In the genomic region with DNA sequence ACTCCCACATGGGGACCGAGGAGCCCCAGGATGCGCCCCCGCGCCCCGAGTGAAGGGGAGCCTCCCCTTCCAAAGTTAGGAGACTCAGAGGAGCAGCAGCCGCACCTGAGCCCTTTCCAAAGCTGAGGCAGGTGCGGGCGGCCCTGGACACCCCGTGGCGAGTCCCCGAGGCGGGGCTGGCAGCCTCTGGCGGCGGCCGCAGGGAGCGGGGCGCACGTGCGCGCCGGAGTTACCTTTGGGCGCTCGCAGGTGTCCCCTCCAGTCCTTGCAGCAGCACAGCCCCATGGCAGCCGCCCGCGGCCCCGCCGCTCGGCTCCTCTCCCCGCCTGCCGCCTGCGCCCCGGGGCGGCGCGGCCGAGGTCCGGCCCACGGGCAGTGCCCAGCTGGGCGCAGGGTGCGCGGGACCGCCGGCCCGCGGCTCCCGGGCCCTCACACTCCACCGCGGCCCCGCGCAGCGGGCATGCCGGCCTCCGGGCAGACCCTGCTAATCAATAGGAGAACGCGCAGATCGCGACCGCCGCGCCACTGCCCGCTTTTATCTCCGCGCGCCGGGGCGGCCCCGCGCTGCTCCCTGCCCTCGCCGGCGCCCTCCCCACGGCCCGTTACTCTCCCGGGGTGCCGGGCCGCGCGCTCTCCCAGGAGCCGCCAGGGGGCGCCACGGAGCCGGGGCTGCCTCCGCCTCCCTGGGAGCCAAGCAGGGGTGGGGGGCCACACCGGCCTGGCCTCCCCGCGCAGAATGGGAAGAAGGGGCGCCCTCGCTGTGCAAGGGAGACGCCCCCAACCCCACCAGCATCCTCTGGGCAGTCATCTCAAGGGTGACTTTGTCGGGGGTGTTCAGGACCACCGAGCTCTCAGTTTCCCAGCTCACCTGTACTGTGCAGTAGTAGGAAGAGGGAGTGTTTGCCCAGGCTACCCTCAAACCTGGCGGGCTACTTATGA, we compare ENCODE assay signal across 8 cellular contexts.
DNase-seq lines count a peak whose midpoint lies in the region; ATAC-seq, FAIRE-seq and TF ChIP-seq lines count a peak whose summit lies in the region.

No MANE protein-coding gene starts in this region.

- peak in 1 of 2 experiments; percentile 29; a peak in 1 of 5 replicates for TF ChIP-seq RAD21 in A549 (conservative IDR thresholded peaks at IDR 0.05 in 1 of 2, IDR thresholded peaks at IDR 0.05 in 1 of 2)

- peak overlapping the region; percentile 50 for H3K4me3 ChIP-seq in A549
- no peak overlapping the region for H3K4me3 ChIP-seq in GM12875 (ENCODE audit: low read depth, low read length)
- H3K4me3 ChIP-seq in WI38 (ENCODE audit: low read depth, low read length) = peak overlapping the region; percentile 62
- H3K4me3 ChIP-seq in right atrium auricular region = peak overlapping the region; percentile 38 to 52
- H3K4me3 ChIP-seq in skin epidermis = peak overlapping the region; percentile 23 to 43 (median 34)

- H3K4me2 ChIP-seq in A549 = peak overlapping the region; percentile 91

- no peak for FAIRE-seq in A549 (lab: Jason Lieb, UNC)

- H3K27ac ChIP-seq in A549 (peak overlapping the region; percentile 48 to 80; a peak in 5 of 6 replicates), right atrium auricular region (no peak overlapping the region), skin epidermis (no peak overlapping the region)

- no peak for TF ChIP-seq POLR2A in A549 (IDR thresholded peaks at IDR 0.05; ENCODE audit: low read length)

- TF ChIP-seq CTCF in A549 (IDR thresholded peaks at IDR 0.05) (peak; percentile 72), GM12875 (IDR thresholded peaks at IDR 0.05; ENCODE audit: borderline replicate concordance, insufficient read depth, low read depth, low read length) (peak; percentile 66), WI38 (IDR thresholded peaks at IDR 0.05; ENCODE audit: low read depth, low read length) (peak; percentile 60), right atrium auricular region (IDR thresholded peaks at IDR 0.05) (peak in 1 of 2 donors; percentile 60)

- no peaks in the 10 kb centered on the region for H3K27me3 ChIP-seq in right atrium auricular region

- DNase-seq in A549 (ENCODE audit: low read depth in 1 of 2, low spot score in 1 of 2) (peak; percentile 29 to 43), right atrium auricular region (ENCODE audit: low spot score) (no peak), NCI-H526 treated with DMSO at 0.1 percent for 48 hours (lab: John Stamatoyannopoulos, UW) (no peak), NCI-H187 (lab: John Stamatoyannopoulos, UW) (no peak), NCI-H446 treated with DMSO at 0.1 percent for 48 hours (lab: John Stamatoyannopoulos, UW) (no peak)

- no peaks in the 10 kb centered on the region for H3K36me3 ChIP-seq in right atrium auricular region

- 0 out of 3 replicates have a peak, but pooled peaks cover 3% of the 10 kb centered on the region for H3K4me1 ChIP-seq in A549
- H3K4me1 ChIP-seq in right atrium auricular region = peaks cover 0 to 12% of the 10 kb centered on the region in 2 donors

- ATAC-seq in A549 = peak; percentile 75 to 87

- WGBS in A549 (ENCODE audit: missing lambda C conversion rate) = 34% methylated on average over 7 of the region's 93 CpGs

- POLR2A ChIA-PET in A549 (lab: Yijun Ruan, JAX) = no interaction called here

- H3K9me3 ChIP-seq in A549 (no peaks in the 10 kb centered on the region), right atrium auricular region (no peaks in the 10 kb centered on the region)

- no peak for TF ChIP-seq EP300 in A549 (IDR thresholded peaks at IDR 0.05)

- CTCF ChIA-PET in A549 (lab: Yijun Ruan, JAX) = interaction anchor here (0.5 to 3.4 kb wide), 34 partner anchors 9 to 184 kb away, joined by 3 to 26 read pairs (median 4); a partner anchor contains a TSS

TF ChIP-seq in A549, 52 proteins besides CTCF, POLR2A, EP300 and RAD21:
- TF ChIP-seq NPAS2 (CRISPR knock-in tag; IDR thresholded peaks at IDR 0.05; ENCODE audit: borderline replicate concordance) (no peak), SMC3 (IDR thresholded peaks at IDR 0.05) (peak; percentile 44; the same call in 2 of the 3 replicates)
- TF ChIP-seq, protein P1, sequence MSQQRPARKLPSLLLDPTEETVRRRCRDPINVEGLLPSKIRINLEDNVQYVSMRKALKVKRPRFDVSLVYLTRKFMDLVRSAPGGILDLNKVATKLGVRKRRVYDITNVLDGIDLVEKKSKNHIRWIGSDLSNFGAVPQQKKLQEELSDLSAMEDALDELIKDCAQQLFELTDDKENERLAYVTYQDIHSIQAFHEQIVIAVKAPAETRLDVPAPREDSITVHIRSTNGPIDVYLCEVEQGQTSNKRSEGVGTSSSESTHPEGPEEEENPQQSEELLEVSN (IDR thresholded peaks at IDR 0.05; ENCODE audit: borderline replicate concordance, low read depth) = 0 out of 2 replicates have a peak, but pooled peaks have one; percentile 14
- TF ChIP-seq, protein P2, sequence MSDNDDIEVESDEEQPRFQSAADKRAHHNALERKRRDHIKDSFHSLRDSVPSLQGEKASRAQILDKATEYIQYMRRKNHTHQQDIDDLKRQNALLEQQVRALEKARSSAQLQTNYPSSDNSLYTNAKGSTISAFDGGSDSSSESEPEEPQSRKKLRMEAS (IDR thresholded peaks at IDR 0.05) = peak; percentile 56; the same call in 1 of the 2 replicates

Comparison
In these comparisons a context has a peak if more than half of its experiments do, and no peak if none do; other contexts are left out.
1. DNase-seq: peak in A549 (2 of 2); none in right atrium auricular region (single experiment), NCI-H526 treated with DMSO at 0.1 percent for 48 hours (single experiment), NCI-H187 (0 of 2) and NCI-H446 treated with DMSO at 0.1 percent for 48 hours (single experiment).
2. H3K27ac ChIP-seq: peak in A549 (2 of 2); none in right atrium auricular region (0 of 2) and skin epidermis (0 of 21).